Comparison of ENCODE assay signal across 20 cellular contexts in the genomic region with DNA sequence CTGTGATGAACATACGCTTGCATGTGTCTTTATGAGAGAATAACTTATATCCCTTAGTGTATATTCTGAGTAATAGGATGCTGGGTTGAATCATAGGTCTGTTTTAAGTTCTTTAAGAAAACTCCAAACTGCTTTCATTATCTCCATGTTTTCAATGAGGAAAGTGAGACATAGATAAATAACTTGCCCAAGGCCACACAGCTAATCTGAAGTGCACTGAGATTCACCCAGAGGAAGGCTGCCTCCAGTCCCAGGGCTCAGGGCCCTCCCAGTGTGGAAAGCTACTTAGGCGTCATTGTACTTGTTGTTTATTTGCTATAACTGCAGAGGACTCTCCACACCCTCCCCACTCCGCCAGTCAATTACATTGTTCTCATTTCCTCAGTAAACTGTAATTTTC.
"Had no signal": no experiment of that assay in that cellular context is flagged by ENCODE, and none has a peak within 500 bp of the region (broad histone marks: within the 10 kb centered on the region; RNA-seq: fewer than 3 reads in every experiment).

No MANE protein-coding gene starts in this region.

- H3K9me3 Mint-ChIP-seq: activated T-cell treated with anti-CD3 and anti-CD28 coated beads, Interleukin-2, amount 50 U/mL, for 4 hours; neural progenitor cell had no signal

- H3K9me3 ChIP-seq: body of pancreas, left lung, ovary, sigmoid colon, testis had no signal

- H3K27me3 Mint-ChIP-seq: activated CD4-positive, alpha-beta memory T cell treated with anti-CD3 and anti-CD28 coated beads, Interleukin-2, amount 10 ng/mL, durations not matched to agents 7 days and 5 days; central memory CD8-positive, alpha-beta T cell; stimulated activated naive CD8-positive, alpha-beta T cell treated with anti-CD3 and anti-CD28 coated beads, Interleukin-15, amount 100 ng/mL, for 72 hours; T-helper 17 cell had no signal

- H3K27me3 ChIP-seq: body of pancreas, hepatocyte, left lung, ovary, sigmoid colon, testis had no signal

- H3K27ac Mint-ChIP-seq: activated CD4-positive, alpha-beta memory T cell treated with anti-CD3 and anti-CD28 coated beads, Interleukin-2, amount 10 ng/mL, durations not matched to agents 7 days and 5 days; naive B cell; neural progenitor cell; stimulated activated naive CD8-positive, alpha-beta T cell treated with anti-CD3 and anti-CD28 coated beads, Interleukin-15, amount 100 ng/mL, for 72 hours; T-helper 17 cell had no signal

- H3K4me3 Mint-ChIP-seq: activated CD4-positive, alpha-beta memory T cell treated with anti-CD3 and anti-CD28 coated beads, Interleukin-2, amount 10 ng/mL, durations not matched to agents 7 days and 5 days; activated T-cell treated with anti-CD3 and anti-CD28 coated beads, Interleukin-2, amount 50 U/mL, for 4 hours; central memory CD8-positive, alpha-beta T cell; naive B cell; neural progenitor cell; stimulated activated naive CD8-positive, alpha-beta T cell treated with anti-CD3 and anti-CD28 coated beads, Interleukin-15, amount 100 ng/mL, for 72 hours; T-helper 17 cell had no signal

- H3K36me3 ChIP-seq: left lung, neural progenitor cell, ovary, sigmoid colon had no signal

- H3K27ac ChIP-seq: body of pancreas, epithelial cell of prostate, hepatocyte, left lung, neural progenitor cell, ovary, sigmoid colon, testis had no signal

- H3K4me3 ChIP-seq: body of pancreas, hepatocyte, left lung, neural progenitor cell, ovary, sigmoid colon, testis had no signal

- H3K36me3 Mint-ChIP-seq: naive B cell, neural progenitor cell had no signal

- DNase-seq: activated CD4-positive, alpha-beta memory T cell treated with anti-CD3 and anti-CD28 coated beads, Interleukin-2, amount 10 ng/mL, durations not matched to agents 7 days and 5 days; activated CD4-positive, alpha-beta T cell treated with anti-CD3 and anti-CD28 coated beads for 4 hours; activated effector memory CD4-positive, alpha-beta T cell treated with Interleukin-2 at 50 U/mL for 16 hours; activated naive CD4-positive, alpha-beta T cell treated with anti-CD3 and anti-CD28 coated beads, Interleukin-2, amount 50 U/mL, for 16 hours; activated T-cell treated with anti-CD3 and anti-CD28 coated beads, Interleukin-2, amount 50 U/mL, for 4 hours; body of pancreas; effector memory CD4-positive, alpha-beta T cell; left lung; mammary epithelial cell; naive B cell; ovary; sigmoid colon; stimulated activated CD4-positive, alpha-beta T cell treated with anti-CD3 and anti-CD28 coated beads, Interleukin-1b, Interleukin-23, amount 100 ng/mL, for 48 hours; stimulated activated naive CD8-positive, alpha-beta T cell treated with anti-CD3 and anti-CD28 coated beads, Interleukin-15, amount 100 ng/mL, for 72 hours; T-helper 17 cell; testis had no signal

- H3K4me1 Mint-ChIP-seq: activated CD4-positive, alpha-beta memory T cell treated with anti-CD3 and anti-CD28 coated beads, Interleukin-2, amount 10 ng/mL, durations not matched to agents 7 days and 5 days; central memory CD8-positive, alpha-beta T cell; naive B cell; stimulated activated naive CD8-positive, alpha-beta T cell treated with anti-CD3 and anti-CD28 coated beads, Interleukin-15, amount 100 ng/mL, for 72 hours; T-helper 17 cell had no signal

- H3K4me1 ChIP-seq: body of pancreas, left lung, sigmoid colon, testis had no signal
